In the genomic region with DNA sequence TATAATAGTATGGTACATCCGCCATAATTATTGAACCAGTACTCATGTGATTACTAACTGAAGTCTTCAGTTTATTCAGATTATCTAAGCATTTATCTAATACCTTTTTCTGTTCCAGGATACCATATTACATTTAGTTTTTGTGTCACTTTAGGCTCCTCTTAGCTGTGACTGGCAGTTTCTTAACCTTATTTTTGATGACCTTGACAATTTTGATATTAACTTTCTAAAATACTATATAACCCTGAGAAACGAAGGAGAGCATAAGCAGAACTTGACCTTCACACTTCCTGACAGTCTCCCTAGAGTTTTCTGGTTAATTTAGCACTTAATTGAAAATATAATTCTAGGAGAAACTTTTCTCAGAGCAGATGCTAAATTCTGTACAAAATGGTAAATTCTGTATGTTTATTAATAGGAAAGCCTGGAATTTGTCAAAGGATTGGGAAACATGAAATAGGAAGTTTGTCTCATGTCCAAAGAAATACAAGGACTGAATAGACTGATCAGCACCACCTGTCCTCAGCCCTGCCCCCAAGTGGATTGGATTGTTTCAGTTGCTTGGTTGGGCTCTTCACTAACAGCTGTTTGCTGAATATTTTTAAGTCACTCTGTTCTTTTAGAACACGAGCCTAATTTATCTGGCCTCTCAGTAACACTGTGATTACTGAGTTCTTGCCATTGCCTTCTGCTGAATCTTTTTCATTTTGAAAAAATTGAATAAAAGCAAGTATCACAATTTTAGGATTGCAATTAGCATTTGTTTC, we compare ENCODE assay signal across 1 cellular context.
TF ChIP-seq lines count a peak whose summit lies in the region.

No MANE protein-coding gene starts in this region.

TF ChIP-seq in WTC11, 78 proteins besides CTCF, POLR2A, EP300 and RAD21 (continued from another document):
- TF ChIP-seq, protein P1, sequence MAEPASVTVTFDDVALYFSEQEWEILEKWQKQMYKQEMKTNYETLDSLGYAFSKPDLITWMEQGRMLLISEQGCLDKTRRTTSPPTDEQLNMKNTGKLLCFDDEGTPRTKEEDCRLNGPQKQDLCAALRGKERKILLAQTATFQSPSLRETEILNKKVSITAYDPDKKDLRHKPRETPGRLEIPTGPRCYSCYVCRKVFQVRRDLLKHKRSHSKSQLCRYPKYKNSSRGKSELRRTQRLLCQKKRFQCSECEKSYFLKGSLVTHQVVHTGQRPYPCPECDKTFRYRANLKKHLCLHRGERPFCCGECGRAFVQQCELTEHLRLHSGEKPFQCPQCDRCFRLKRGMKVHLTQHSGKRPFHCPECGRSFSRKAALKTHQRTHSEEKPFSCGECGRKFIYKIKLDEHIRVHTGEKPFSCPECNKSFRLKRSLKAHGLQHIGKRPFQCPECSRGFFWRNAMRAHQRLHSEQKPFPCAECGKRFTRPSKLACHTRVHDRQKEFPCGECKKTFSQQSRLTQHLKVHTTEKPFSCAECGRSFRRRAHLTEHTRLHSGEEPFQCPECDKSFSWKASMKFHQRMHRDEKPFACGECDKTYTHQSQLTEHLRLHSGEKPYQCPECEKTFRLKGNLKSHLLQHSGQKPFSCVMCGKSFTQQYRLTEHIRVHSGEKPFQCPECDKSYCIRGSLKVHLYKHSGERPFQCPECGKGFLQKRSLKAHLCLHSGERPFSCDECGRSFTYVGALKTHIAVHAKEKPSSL (CRISPR knock-in tag; conservative IDR thresholded peaks at IDR 0.05), result no peak
- TF ChIP-seq FOXJ3 (CRISPR knock-in tag; IDR thresholded peaks at IDR 0.05; ENCODE audit: borderline replicate concordance) (no peak), ZNF423 (CRISPR knock-in tag; IDR thresholded peaks at IDR 0.05) (no peak), SP1 (CRISPR knock-in tag; conservative IDR thresholded peaks at IDR 0.05) (no peak), ZNF219 (CRISPR knock-in tag; IDR thresholded peaks at IDR 0.05; ENCODE audit: borderline replicate concordance) (no peak), SMAD4 (CRISPR knock-in tag; IDR thresholded peaks at IDR 0.05) (no peak), ZNF263 (CRISPR knock-in tag; IDR thresholded peaks at IDR 0.05; ENCODE audit: low read depth) (no peak), ZNF232 (CRISPR knock-in tag; IDR thresholded peaks at IDR 0.05) (no peak), NFE2L1 (CRISPR knock-in tag; IDR thresholded peaks at IDR 0.05) (no peak), ESRRA (CRISPR knock-in tag; IDR thresholded peaks at IDR 0.05; ENCODE audit: borderline replicate concordance) (no peak), ZNF671 (CRISPR knock-in tag; IDR thresholded peaks at IDR 0.05) (no peak)
- TF ChIP-seq, protein P2, sequence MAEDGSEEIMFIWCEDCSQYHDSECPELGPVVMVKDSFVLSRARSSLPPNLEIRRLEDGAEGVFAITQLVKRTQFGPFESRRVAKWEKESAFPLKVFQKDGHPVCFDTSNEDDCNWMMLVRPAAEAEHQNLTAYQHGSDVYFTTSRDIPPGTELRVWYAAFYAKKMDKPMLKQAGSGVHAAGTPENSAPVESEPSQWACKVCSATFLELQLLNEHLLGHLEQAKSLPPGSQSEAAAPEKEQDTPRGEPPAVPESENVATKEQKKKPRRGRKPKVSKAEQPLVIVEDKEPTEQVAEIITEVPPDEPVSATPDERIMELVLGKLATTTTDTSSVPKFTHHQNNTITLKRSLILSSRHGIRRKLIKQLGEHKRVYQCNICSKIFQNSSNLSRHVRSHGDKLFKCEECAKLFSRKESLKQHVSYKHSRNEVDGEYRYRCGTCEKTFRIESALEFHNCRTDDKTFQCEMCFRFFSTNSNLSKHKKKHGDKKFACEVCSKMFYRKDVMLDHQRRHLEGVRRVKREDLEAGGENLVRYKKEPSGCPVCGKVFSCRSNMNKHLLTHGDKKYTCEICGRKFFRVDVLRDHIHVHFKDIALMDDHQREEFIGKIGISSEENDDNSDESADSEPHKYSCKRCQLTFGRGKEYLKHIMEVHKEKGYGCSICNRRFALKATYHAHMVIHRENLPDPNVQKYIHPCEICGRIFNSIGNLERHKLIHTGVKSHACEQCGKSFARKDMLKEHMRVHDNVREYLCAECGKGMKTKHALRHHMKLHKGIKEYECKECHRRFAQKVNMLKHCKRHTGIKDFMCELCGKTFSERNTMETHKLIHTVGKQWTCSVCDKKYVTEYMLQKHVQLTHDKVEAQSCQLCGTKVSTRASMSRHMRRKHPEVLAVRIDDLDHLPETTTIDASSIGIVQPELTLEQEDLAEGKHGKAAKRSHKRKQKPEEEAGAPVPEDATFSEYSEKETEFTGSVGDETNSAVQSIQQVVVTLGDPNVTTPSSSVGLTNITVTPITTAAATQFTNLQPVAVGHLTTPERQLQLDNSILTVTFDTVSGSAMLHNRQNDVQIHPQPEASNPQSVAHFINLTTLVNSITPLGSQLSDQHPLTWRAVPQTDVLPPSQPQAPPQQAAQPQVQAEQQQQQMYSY (CRISPR knock-in tag; IDR thresholded peaks at IDR 0.05), result no peak
- TF ChIP-seq, protein P3, sequence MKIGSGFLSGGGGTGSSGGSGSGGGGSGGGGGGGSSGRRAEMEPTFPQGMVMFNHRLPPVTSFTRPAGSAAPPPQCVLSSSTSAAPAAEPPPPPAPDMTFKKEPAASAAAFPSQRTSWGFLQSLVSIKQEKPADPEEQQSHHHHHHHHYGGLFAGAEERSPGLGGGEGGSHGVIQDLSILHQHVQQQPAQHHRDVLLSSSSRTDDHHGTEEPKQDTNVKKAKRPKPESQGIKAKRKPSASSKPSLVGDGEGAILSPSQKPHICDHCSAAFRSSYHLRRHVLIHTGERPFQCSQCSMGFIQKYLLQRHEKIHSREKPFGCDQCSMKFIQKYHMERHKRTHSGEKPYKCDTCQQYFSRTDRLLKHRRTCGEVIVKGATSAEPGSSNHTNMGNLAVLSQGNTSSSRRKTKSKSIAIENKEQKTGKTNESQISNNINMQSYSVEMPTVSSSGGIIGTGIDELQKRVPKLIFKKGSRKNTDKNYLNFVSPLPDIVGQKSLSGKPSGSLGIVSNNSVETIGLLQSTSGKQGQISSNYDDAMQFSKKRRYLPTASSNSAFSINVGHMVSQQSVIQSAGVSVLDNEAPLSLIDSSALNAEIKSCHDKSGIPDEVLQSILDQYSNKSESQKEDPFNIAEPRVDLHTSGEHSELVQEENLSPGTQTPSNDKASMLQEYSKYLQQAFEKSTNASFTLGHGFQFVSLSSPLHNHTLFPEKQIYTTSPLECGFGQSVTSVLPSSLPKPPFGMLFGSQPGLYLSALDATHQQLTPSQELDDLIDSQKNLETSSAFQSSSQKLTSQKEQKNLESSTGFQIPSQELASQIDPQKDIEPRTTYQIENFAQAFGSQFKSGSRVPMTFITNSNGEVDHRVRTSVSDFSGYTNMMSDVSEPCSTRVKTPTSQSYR (CRISPR knock-in tag; IDR thresholded peaks at IDR 0.05), result no peak
- TF ChIP-seq, protein P4, sequence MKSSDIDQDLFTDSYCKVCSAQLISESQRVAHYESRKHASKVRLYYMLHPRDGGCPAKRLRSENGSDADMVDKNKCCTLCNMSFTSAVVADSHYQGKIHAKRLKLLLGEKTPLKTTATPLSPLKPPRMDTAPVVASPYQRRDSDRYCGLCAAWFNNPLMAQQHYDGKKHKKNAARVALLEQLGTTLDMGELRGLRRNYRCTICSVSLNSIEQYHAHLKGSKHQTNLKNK (CRISPR knock-in tag; IDR thresholded peaks at IDR 0.05), result no peak
- TF ChIP-seq, protein P5, sequence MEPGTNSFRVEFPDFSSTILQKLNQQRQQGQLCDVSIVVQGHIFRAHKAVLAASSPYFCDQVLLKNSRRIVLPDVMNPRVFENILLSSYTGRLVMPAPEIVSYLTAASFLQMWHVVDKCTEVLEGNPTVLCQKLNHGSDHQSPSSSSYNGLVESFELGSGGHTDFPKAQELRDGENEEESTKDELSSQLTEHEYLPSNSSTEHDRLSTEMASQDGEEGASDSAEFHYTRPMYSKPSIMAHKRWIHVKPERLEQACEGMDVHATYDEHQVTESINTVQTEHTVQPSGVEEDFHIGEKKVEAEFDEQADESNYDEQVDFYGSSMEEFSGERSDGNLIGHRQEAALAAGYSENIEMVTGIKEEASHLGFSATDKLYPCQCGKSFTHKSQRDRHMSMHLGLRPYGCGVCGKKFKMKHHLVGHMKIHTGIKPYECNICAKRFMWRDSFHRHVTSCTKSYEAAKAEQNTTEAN (CRISPR knock-in tag; IDR thresholded peaks at IDR 0.05), result no peak
- TF ChIP-seq, protein P6, sequence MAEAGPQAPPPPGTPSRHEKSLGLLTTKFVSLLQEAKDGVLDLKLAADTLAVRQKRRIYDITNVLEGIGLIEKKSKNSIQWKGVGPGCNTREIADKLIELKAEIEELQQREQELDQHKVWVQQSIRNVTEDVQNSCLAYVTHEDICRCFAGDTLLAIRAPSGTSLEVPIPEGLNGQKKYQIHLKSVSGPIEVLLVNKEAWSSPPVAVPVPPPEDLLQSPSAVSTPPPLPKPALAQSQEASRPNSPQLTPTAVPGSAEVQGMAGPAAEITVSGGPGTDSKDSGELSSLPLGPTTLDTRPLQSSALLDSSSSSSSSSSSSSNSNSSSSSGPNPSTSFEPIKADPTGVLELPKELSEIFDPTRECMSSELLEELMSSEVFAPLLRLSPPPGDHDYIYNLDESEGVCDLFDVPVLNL (CRISPR knock-in tag; IDR thresholded peaks at IDR 0.05; ENCODE audit: borderline replicate concordance, low read depth), result no peak
